In the genomic region with DNA sequence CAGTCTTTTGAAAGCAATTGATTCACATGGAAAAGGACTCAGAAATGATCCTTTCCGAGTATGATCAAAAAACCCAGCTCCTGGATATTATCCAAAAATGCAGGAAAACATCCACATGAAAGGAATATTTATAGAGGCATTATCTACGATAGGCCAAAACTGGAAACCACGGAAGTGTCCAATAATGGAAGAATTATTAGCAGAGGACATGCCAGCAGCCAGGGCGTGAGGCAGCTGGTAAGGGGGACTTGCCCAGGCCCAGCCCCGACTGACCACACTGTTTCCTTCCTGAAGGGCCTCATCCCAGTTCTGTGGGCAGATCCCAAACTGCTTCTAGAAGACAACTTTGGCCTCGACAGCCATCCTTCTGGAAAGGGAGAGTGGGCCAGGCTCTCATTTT, we compare ENCODE assay signal across 12 cellular contexts. TPM values are rescaled to one million over a fixed set of nuclear protein-coding genes. Genes with fewer than 3 reads are reported as not detected.
DNase-seq lines count a peak whose midpoint lies in the region; ATAC-seq and TF ChIP-seq lines count a peak whose summit lies in the region.
"Had no signal": no experiment of that assay in that cellular context is flagged by ENCODE, and none has a peak within 500 bp of the region (broad histone marks: within the 10 kb centered on the region; RNA-seq: fewer than 3 reads in every experiment).

No MANE protein-coding gene starts in this region.

- peaks cover 41% of the 10 kb centered on the region for H3F3A ChIP-seq in SK-N-SH (replicated peaks; ENCODE audit: insufficient read depth)

- H3K27ac ChIP-seq in AG04450 (ENCODE audit: low read depth, low read length), result peak overlapping the region; percentile 33
- H3K27ac ChIP-seq in SK-N-SH (ENCODE audit: low read depth in 2 of 2, low read length in 1 of 2), result peak overlapping the region; percentile 60 to 80
- peak overlapping the region; percentile 73 for H3K27ac ChIP-seq in osteoblast (ENCODE audit: low read depth, low read length)
- H3K27ac ChIP-seq: KMS-11, SJCRH30 had no signal

- CTCF ChIA-PET in AG04450 (lab: Charles Lee) (interaction anchor here (0.6 to 1.3 kb wide), 3 partner anchors 17 to 149 kb away, joined by 3 to 5 read pairs (median 3); no protein-coding TSS in a partner anchor), SK-N-SH (lab: Yijun Ruan, JAX) (interaction anchor here (0.8 to 2.5 kb wide), 5 partner anchors 10 to 131 kb away, joined by 3 to 6 read pairs (median 3); no protein-coding TSS in a partner anchor)

- H3K9ac ChIP-seq in SK-N-SH, result no peak overlapping the region; the same call in 1 of the 2 replicates
- H3K9ac ChIP-seq: KMS-11 had no signal

- H3K27me3 ChIP-seq in AG04450 (ENCODE audit: control insufficient read depth, insufficient read depth, low read length), result no peaks in the 10 kb centered on the region
- H3K27me3 ChIP-seq in SK-N-SH (ENCODE audit: insufficient read depth), result no peaks in the 10 kb centered on the region
- H3K27me3 ChIP-seq in osteoblast (ENCODE audit: insufficient read depth, low read length), result no peaks in the 10 kb centered on the region
- H3K27me3 ChIP-seq: SJCRH30 had no signal

- no peak for TF ChIP-seq RAD21 in SK-N-SH (IDR thresholded peaks at IDR 0.05; ENCODE audit: low read length)

- H3K4me2 ChIP-seq in SK-N-SH, result peak overlapping the region; percentile 60
- peak overlapping the region; percentile 49 for H3K4me2 ChIP-seq in osteoblast (ENCODE audit: insufficient read depth, low read length)
- H3K4me2 ChIP-seq: KMS-11 had no signal

- H3K36me3 ChIP-seq in SK-N-SH (replicated peaks in 1 of 2; ENCODE audit: control insufficient read depth in 1 of 2, insufficient read depth in 2 of 2, low read length in 1 of 2), result peaks cover 10 to 38% of the 10 kb centered on the region in 2 experiments
- H3K36me3 ChIP-seq in osteoblast (ENCODE audit: insufficient read depth, low read length), result peaks cover 53% of the 10 kb centered on the region

- H3K9me2 ChIP-seq in SK-N-SH, result no peaks in the 10 kb centered on the region

- H3K4me3 ChIP-seq in AG04450 (ENCODE audit: low read depth, low read length) (no peak overlapping the region), SK-N-SH (ENCODE audit: low read depth in 2 of 2, low read length in 1 of 2) (no peak overlapping the region), fibroblast of pulmonary artery (replicated peaks; ENCODE audit: low read depth, low read length) (no peak overlapping the region), osteoblast (ENCODE audit: insufficient read depth, low read length) (no peak overlapping the region)
- H3K4me3 ChIP-seq: SJCRH30 had no signal

- POLR2A ChIA-PET in AG04450 (lab: Yijun Ruan, JAX), result interaction anchor here (0.6 to 2.2 kb wide), 7 partner anchors 9 to 113 kb away, joined by 3 to 9 read pairs (median 4); no protein-coding TSS in a partner anchor
- POLR2A ChIA-PET in SK-N-SH (lab: Yijun Ruan, JAX), result interaction anchor here (0.7 kb wide), 1 partner anchor 19 kb away, joined by 5 read pairs; no protein-coding TSS in a partner anchor

- H3K79me2 ChIP-seq in SK-N-SH (ENCODE audit: insufficient read depth) (peaks cover 100% of the 10 kb centered on the region), osteoblast (ENCODE audit: insufficient read depth, low read length) (peaks cover 100% of the 10 kb centered on the region)

- H2AFZ ChIP-seq in SK-N-SH (ENCODE audit: low read depth) (no peak overlapping the region), osteoblast (ENCODE audit: low read length) (no peak overlapping the region)

- WGBS in SK-N-SH (ENCODE audit: low lambda C conversion rate), result 19% methylated on average over 5 of the region's 6 CpGs

- H4K20me1 ChIP-seq in SK-N-SH (ENCODE audit: insufficient read depth) (peaks cover 100% of the 10 kb centered on the region), osteoblast (ENCODE audit: insufficient read depth, low read length) (peaks cover 91% of the 10 kb centered on the region)

- peak in 1 of 2 experiments; percentile 27; a peak in 1 of 4 replicates for TF ChIP-seq EP300 in SK-N-SH (IDR thresholded peaks at IDR 0.05; ENCODE audit: borderline replicate concordance in 1 of 2, low read depth in 1 of 2, low read length in 1 of 2)

- H3K4me1 ChIP-seq in SK-N-SH (ENCODE audit: control insufficient read depth in 1 of 2, insufficient read depth in 2 of 2, low read depth in 1 of 2, low read length in 1 of 2) (peaks cover 64 to 73% of the 10 kb centered on the region in 2 experiments), osteoblast (ENCODE audit: insufficient read depth, low read length) (peaks cover 87% of the 10 kb centered on the region)

- no peaks in the 10 kb centered on the region for H3K9me3 ChIP-seq in AG04450 (ENCODE audit: control insufficient read depth, insufficient read depth, low read length)
- H3K9me3 ChIP-seq in SK-N-SH, result no peaks in the 10 kb centered on the region
- no peaks in the 10 kb centered on the region for H3K9me3 ChIP-seq in osteoblast (ENCODE audit: low read depth, low read length)
- H3K9me3 ChIP-seq: SJCRH30 had no signal

- no peak for ATAC-seq in HG03378 (IDR thresholded peaks at IDR 0.05; ENCODE audit: unreplicated experiment)
- ATAC-seq in GM21526 (IDR thresholded peaks at IDR 0.05; ENCODE audit: low FRiP score, unreplicated experiment), result no peak

- DNase-seq in AG04450 (ENCODE audit: low read depth, low spot score) (no peak), SK-N-SH (no peak), fibroblast of pulmonary artery (ENCODE audit: low read depth) (peak; percentile 52), osteoblast (ENCODE audit: insufficient read length, low spot score, missing footprints) (no peak), DMS153 treated with DMSO at 0.1 percent for 48 hours (lab: John Stamatoyannopoulos, UW; ENCODE audit: unreplicated experiment) (no peak), HuH-7 (ENCODE audit: low spot score) (no peak)
- DNase-seq: activated CD4-positive, CD25-positive, alpha-beta regulatory T cell treated with anti-CD3 and anti-CD28 coated beads, Interleukin-2, amount 50 U/mL, for 72 hours; GDM1 had no signal

- TF ChIP-seq CTCF in AG04450 (IDR thresholded peaks at IDR 0.05; ENCODE audit: low read depth, low read length) (no peak), SK-N-SH (IDR thresholded peaks at IDR 0.05) (no peak), fibroblast of pulmonary artery (IDR thresholded peaks at IDR 0.05; ENCODE audit: low read length, missing control alignments) (no peak), osteoblast (IDR thresholded peaks at IDR 0.05; ENCODE audit: extremely low read depth, low read depth, low read length) (no peak)

TF ChIP-seq in SK-N-SH, 30 proteins besides CTCF, POLR2A, EP300 and RAD21:
- no peak for TF ChIP-seq RCOR1 (IDR thresholded peaks at IDR 0.05; ENCODE audit: low read length)
- TF ChIP-seq, protein P1, sequence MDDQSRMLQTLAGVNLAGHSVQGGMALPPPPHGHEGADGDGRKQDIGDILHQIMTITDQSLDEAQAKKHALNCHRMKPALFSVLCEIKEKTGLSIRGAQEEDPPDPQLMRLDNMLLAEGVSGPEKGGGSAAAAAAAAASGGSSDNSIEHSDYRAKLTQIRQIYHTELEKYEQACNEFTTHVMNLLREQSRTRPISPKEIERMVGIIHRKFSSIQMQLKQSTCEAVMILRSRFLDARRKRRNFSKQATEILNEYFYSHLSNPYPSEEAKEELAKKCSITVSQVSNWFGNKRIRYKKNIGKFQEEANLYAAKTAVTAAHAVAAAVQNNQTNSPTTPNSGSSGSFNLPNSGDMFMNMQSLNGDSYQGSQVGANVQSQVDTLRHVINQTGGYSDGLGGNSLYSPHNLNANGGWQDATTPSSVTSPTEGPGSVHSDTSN (IDR thresholded peaks at IDR 0.05), result peak; percentile 75
- TF ChIP-seq NFIC (IDR thresholded peaks at IDR 0.05; ENCODE audit: borderline replicate concordance), result peak; percentile 78
- TF ChIP-seq ELF1 (IDR thresholded peaks at IDR 0.05), result 0 out of 2 replicates have a peak, but pooled peaks have one; percentile 42
- TF ChIP-seq FOXJ3 (CRISPR knock-in tag; IDR thresholded peaks at IDR 0.05), result no peak
- peak; percentile 76 for TF ChIP-seq TCF12 (IDR thresholded peaks at IDR 0.05)
- TF ChIP-seq RXRA (IDR thresholded peaks at IDR 0.05; ENCODE audit: borderline replicate concordance, low read depth), result 0 out of 2 replicates have a peak, but pooled peaks have one; percentile 37
- TF ChIP-seq MEF2A (IDR thresholded peaks at IDR 0.05; ENCODE audit: borderline replicate concordance, low read depth), result peak; percentile 74; the same call in 1 of the 2 replicates
- TF ChIP-seq TEAD4 (IDR thresholded peaks at IDR 0.05; ENCODE audit: borderline replicate concordance, insufficient read depth), result peak; percentile 34; the same call in 1 of the 2 replicates
- TF ChIP-seq, protein P2, sequence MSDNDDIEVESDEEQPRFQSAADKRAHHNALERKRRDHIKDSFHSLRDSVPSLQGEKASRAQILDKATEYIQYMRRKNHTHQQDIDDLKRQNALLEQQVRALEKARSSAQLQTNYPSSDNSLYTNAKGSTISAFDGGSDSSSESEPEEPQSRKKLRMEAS (IDR thresholded peaks at IDR 0.05; ENCODE audit: low read depth), result peak; percentile 67
- no peak for TF ChIP-seq FOSL2 (IDR thresholded peaks at IDR 0.05; ENCODE audit: borderline replicate concordance, low read depth)
- TF ChIP-seq CHD2 (IDR thresholded peaks at IDR 0.05; ENCODE audit: low read length, partially characterized antibody), result no peak
- TF ChIP-seq, protein P3, sequence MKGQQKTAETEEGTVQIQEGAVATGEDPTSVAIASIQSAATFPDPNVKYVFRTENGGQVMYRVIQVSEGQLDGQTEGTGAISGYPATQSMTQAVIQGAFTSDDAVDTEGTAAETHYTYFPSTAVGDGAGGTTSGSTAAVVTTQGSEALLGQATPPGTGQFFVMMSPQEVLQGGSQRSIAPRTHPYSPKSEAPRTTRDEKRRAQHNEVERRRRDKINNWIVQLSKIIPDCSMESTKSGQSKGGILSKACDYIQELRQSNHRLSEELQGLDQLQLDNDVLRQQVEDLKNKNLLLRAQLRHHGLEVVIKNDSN (IDR thresholded peaks at IDR 0.05; ENCODE audit: borderline replicate concordance, low read depth), result no peak
- TF ChIP-seq GATA2 (CRISPR knock-in tag; IDR thresholded peaks at IDR 0.05), result no peak

RNA-seq across cellular contexts. Expression of a gene that starts 20.5 kb away (rescaled TPM):
- polyA plus RNA-seq in AG04450 (2011; rRNA removed), result 641 and 751 TPM in 2 replicates
- 1,243 and 1,580 TPM in 2 replicates for polyA minus RNA-seq in AG04450 (2011; rRNA and poly(A)+ RNA removed)
- 266 and 319 TPM in 2 replicates for polyA plus RNA-seq in SK-N-SH (2012; rRNA removed)
- 144 and 218 TPM in 2 replicates for polyA plus RNA-seq in SK-N-SH (2012; cell fraction: cytosol; rRNA removed)
- 589 and 740 TPM in 2 replicates for polyA plus RNA-seq in SK-N-SH (2012; cell fraction: nucleus; rRNA removed)
- total RNA-seq in osteoblast, result 444 and 447 TPM in 2 replicates
